In genomic region chr1:230598745-230599144, GRCh38 we compare ENCODE assay signal across 8 cellular contexts.
"Had no signal": no experiment of that assay in that cellular context is flagged by ENCODE, and none has a peak within 500 bp of the region (broad histone marks: within the 10 kb centered on the region; RNA-seq: fewer than 3 reads in every experiment).

No MANE protein-coding gene starts in this region.

- H3K4me3 ChIP-seq: K562 had no signal

- H3K36me3 Mint-ChIP-seq: IgD-negative memory B cell had no signal

- H3K27ac ChIP-seq: HL-60, KMS-11 had no signal

- DNase-seq: IMR-90, KBM-7, KG1 had no signal

- H3K9ac ChIP-seq: KMS-11 had no signal

- H3K27ac Mint-ChIP-seq: IgD-negative memory B cell had no signal

- H3K4me3 Mint-ChIP-seq: IgD-negative memory B cell had no signal

- H3K4me1 Mint-ChIP-seq: IgD-negative memory B cell had no signal

- ATAC-seq: HepG2, K562 had no signal
